ENCODE assay signal across 10 cellular contexts in genomic region chr2:217289909-217290283, GRCh38.
DNase-seq lines count a peak whose midpoint lies in the region; ATAC-seq, FAIRE-seq and TF ChIP-seq lines count a peak whose summit lies in the region.
"Had no signal": no experiment of that assay in that cellular context is flagged by ENCODE, and none has a peak within 500 bp of the region (broad histone marks: within the 10 kb centered on the region; RNA-seq: fewer than 3 reads in every experiment).

No MANE protein-coding gene starts in this region.

- H3K36me3 Mint-ChIP-seq in HFFc6 (ENCODE audit: low read depth), result peaks cover 9% of the 10 kb centered on the region; the same call in 1 of the 2 replicates
- peaks cover 6% of the 10 kb centered on the region for H3K36me3 Mint-ChIP-seq in progenitor cell of endocrine pancreas (ENCODE audit: insufficient read depth)

- no peak overlapping the region for H3K4me3 ChIP-seq in fibroblast of pulmonary artery (replicated peaks; ENCODE audit: low read depth, low read length)
- H3K4me3 ChIP-seq: tibial artery had no signal

- peak overlapping the region; percentile 56 for H3K27ac Mint-ChIP-seq in HFFc6
- peak overlapping the region; percentile 90 for H3K27ac Mint-ChIP-seq in progenitor cell of endocrine pancreas
- H3K27ac Mint-ChIP-seq: dendritic cell treated with granulocyte-macrophage colony-stimulating factor and Interleukin-4, amounts not matched to agents 40 ng/mL and 50 ng/mL, for 4 days had no signal

- DNase-seq in HFFc6, result peak; percentile 51
- peak; percentile 84 for DNase-seq in NCI-H748 treated with DMSO at 0.1 percent for 48 hours (lab: John Stamatoyannopoulos, UW)
- peak; percentile 30 for DNase-seq in fibroblast of pulmonary artery (ENCODE audit: low read depth)
- no peak for DNase-seq in progenitor cell of endocrine pancreas (ENCODE audit: low spot score, unreplicated experiment)
- DNase-seq in urothelium cell line (ENCODE audit: low spot score), result no peak
- DNase-seq in amniotic stem cell (lab: John Stamatoyannopoulos, UW), result no peak
- no peak for DNase-seq in NOMO-1 (lab: John Stamatoyannopoulos, UW; ENCODE audit: unreplicated experiment in 2 of 2)
- DNase-seq: tibial artery had no signal

- H3K27me3 Mint-ChIP-seq in HFFc6 (ENCODE audit: insufficient read depth) (no peaks in the 10 kb centered on the region; the same call in 1 of the 2 replicates), progenitor cell of endocrine pancreas (no peaks in the 10 kb centered on the region)

- H3K4me3 Mint-ChIP-seq in HFFc6 (peak overlapping the region; percentile 29; the same call in 1 of the 2 replicates), progenitor cell of endocrine pancreas (ENCODE audit: low read depth) (peak overlapping the region; percentile 45)
- H3K4me3 Mint-ChIP-seq: dendritic cell treated with granulocyte-macrophage colony-stimulating factor and Interleukin-4, amounts not matched to agents 40 ng/mL and 50 ng/mL, for 4 days had no signal

- no peak for ATAC-seq in HG02588 (IDR thresholded peaks at IDR 0.05; ENCODE audit: unreplicated experiment)

- H3K4me1 Mint-ChIP-seq in HFFc6 (ENCODE audit: low read depth), result peaks cover 63% of the 10 kb centered on the region
- H3K4me1 Mint-ChIP-seq in progenitor cell of endocrine pancreas (ENCODE audit: low read depth), result peaks cover 40% of the 10 kb centered on the region

- no peak for FAIRE-seq in urothelium cell line (lab: Jason Lieb, UNC)

- TF ChIP-seq CTCF in HFFc6 (IDR thresholded peaks at IDR 0.05) (no peak), fibroblast of pulmonary artery (IDR thresholded peaks at IDR 0.05; ENCODE audit: low read length, missing control alignments) (no peak), progenitor cell of endocrine pancreas (IDR thresholded peaks at IDR 0.05; ENCODE audit: unreplicated experiment) (no peak)

- H3K9me3 Mint-ChIP-seq in HFFc6, result no peaks in the 10 kb centered on the region
- peaks cover 13% of the 10 kb centered on the region for H3K9me3 Mint-ChIP-seq in progenitor cell of endocrine pancreas (ENCODE audit: low read depth)
- H3K9me3 Mint-ChIP-seq: dendritic cell treated with granulocyte-macrophage colony-stimulating factor and Interleukin-4, amounts not matched to agents 40 ng/mL and 50 ng/mL, for 4 days had no signal

Comparison
In these comparisons a context has a peak if more than half of its experiments do, and no peak if none do; other contexts are left out.
1. DNase-seq: peak in HFFc6 (single experiment), NCI-H748 treated with DMSO at 0.1 percent for 48 hours (single experiment) and fibroblast of pulmonary artery (single experiment); none in progenitor cell of endocrine pancreas (single experiment), urothelium cell line (single experiment), amniotic stem cell (single experiment) and NOMO-1 (0 of 2).